In the genomic region with DNA sequence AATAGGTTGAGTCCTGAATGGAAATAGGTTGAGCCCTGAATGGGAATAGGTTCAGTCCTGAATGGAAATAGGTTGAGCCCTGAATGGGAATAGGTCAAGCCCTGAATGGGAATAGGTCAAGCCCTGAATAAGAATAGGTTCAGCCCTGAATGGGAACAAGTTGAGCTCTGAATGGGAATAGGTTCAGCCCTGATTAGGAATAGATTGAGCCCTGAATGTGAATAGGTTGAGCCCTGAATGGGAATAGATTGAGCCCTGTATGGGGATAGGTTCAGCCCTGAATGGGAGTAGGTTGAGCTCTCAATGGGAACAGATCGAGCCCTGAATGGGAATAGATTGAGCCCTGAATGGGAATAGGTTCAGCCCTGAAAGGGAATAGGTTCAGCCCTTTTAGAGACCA, we compare ENCODE assay signal across 21 cellular contexts.
"Had no signal": no experiment of that assay in that cellular context is flagged by ENCODE, and none has a peak within 500 bp of the region (broad histone marks: within the 10 kb centered on the region; RNA-seq: fewer than 3 reads in every experiment).

No MANE protein-coding gene starts in this region.

- H3K4me1 Mint-ChIP-seq: T-cell had no signal

- H3K36me3 Mint-ChIP-seq: T-cell had no signal

- ATAC-seq: Panc1, T-cell had no signal

- H3K27ac ChIP-seq: RWPE1 had no signal

- H3K4me3 Mint-ChIP-seq: T-cell had no signal

- H3K4me2 ChIP-seq: SK-N-SH had no signal

- H3K27me3 Mint-ChIP-seq: T-cell had no signal

- DNase-seq: Karpas-422, KBM-7, MM.1S, NCI-H1105, NCI-H1417, NCI-H1436 treated with DMSO at 0.1 percent for 48 hours, NCI-H1694, NCI-H187 treated with DMSO at 0.1 percent for 48 hours, NCI-H2081, NCI-H2107, NCI-H2227 treated with DMSO at 0.1 percent for 48 hours, NCI-H510A, NCI-H524 treated with DMSO at 0.1 percent for 48 hours, NCI-H69, NCI-H774, SHP77, SK-N-SH, SW 1271, T-cell had no signal

- H3K9me3 ChIP-seq: SK-N-SH had no signal

- H3K9ac ChIP-seq: SK-N-SH had no signal

- H3K27ac Mint-ChIP-seq: T-cell had no signal
